Comparison of ENCODE assay signal across 12 cellular contexts in genomic region chr1:200405273-200405672, GRCh38. TPM values are rescaled to one million over a fixed set of nuclear protein-coding genes. Genes with fewer than 3 reads are reported as not detected.
A peak's percentile ranks its signal among the peaks of the same experiment; 100 is the strongest.
DNase-seq lines count a peak whose midpoint lies in the region; ATAC-seq and TF ChIP-seq lines count a peak whose summit lies in the region.
"Had no signal": no experiment of that assay in that cellular context is flagged by ENCODE, and none has a peak within 500 bp of the region (broad histone marks: within the 10 kb centered on the region; RNA-seq: fewer than 3 reads in every experiment).

No MANE protein-coding gene starts in this region.

- ATAC-seq in activated T-cell treated with anti-CD3 and anti-CD28 coated beads, Interleukin-2, amount 50 U/mL, for 72 hours (replicated peaks in 1 of 2): no peak
- no peak for ATAC-seq in RWPE2 (ENCODE audit: low read depth)
- ATAC-seq in HG02678 (IDR thresholded peaks at IDR 0.05; ENCODE audit: unreplicated experiment): no peak
- no peak for ATAC-seq in effector memory CD8-positive, alpha-beta T cell (replicated peaks)
- ATAC-seq in left colon: no peak

- H3K9ac ChIP-seq in rectal smooth muscle tissue (ENCODE audit: low read length): no peak overlapping the region

- H3K36me3 Mint-ChIP-seq in activated T-cell treated with anti-CD3 and anti-CD28 coated beads, Interleukin-2, amount 50 U/mL, for 24 hours (ENCODE audit: low read depth): peaks cover 82% of the 10 kb centered on the region
- peaks cover 14 to 23% of the 10 kb centered on the region in 2 donors for H3K36me3 Mint-ChIP-seq in activated T-cell treated with anti-CD3 and anti-CD28 coated beads, Interleukin-2, amount 50 U/mL, for 72 hours (ENCODE audit: insufficient read depth in 2 of 2)
- H3K36me3 Mint-ChIP-seq in effector memory CD8-positive, alpha-beta T cell (ENCODE audit: insufficient read depth): peaks cover 29% of the 10 kb centered on the region

- H3K27me3 ChIP-seq in RWPE2 (ENCODE audit: insufficient read depth, poor library complexity, severe bottlenecking) (no peaks in the 10 kb centered on the region), rectal smooth muscle tissue (ENCODE audit: control insufficient read depth, insufficient read depth, low read length) (no peaks in the 10 kb centered on the region)

- TF ChIP-seq CTCF in RWPE2 (IDR thresholded peaks at IDR 0.05; ENCODE audit: poor library complexity, severe bottlenecking): no peak

- H3K27ac ChIP-seq in RWPE2 (ENCODE audit: poor library complexity, severe bottlenecking) (peak overlapping the region; percentile 20), rectal smooth muscle tissue (ENCODE audit: low read depth, low read length) (no peak overlapping the region)
- H3K27ac ChIP-seq: coronary artery had no signal

- H3K4me3 ChIP-seq in RWPE2 (ENCODE audit: severe bottlenecking) (no peak overlapping the region), rectal smooth muscle tissue (ENCODE audit: low read length) (peak overlapping the region; percentile 19)
- H3K4me3 ChIP-seq: coronary artery had no signal

- no peaks in the 10 kb centered on the region for H3K9me3 ChIP-seq in RWPE2 (ENCODE audit: severe bottlenecking)

- H3K27me3 Mint-ChIP-seq in activated T-cell treated with anti-CD3 and anti-CD28 coated beads, Interleukin-2, amount 50 U/mL, for 24 hours: no peaks in the 10 kb centered on the region
- H3K27me3 Mint-ChIP-seq in activated T-cell treated with anti-CD3 and anti-CD28 coated beads, Interleukin-2, amount 50 U/mL, for 72 hours (ENCODE audit: low read depth): no peaks in the 10 kb centered on the region
- H3K27me3 Mint-ChIP-seq in effector memory CD8-positive, alpha-beta T cell: no peaks in the 10 kb centered on the region

- intact Hi-C loops in left colon (cut with DNase I, micrococcal nuclease): no loop called here

- no peak overlapping the region for H3K27ac Mint-ChIP-seq in activated T-cell treated with anti-CD3 and anti-CD28 coated beads, Interleukin-2, amount 50 U/mL, for 24 hours
- no peak overlapping the region for H3K27ac Mint-ChIP-seq in activated T-cell treated with anti-CD3 and anti-CD28 coated beads, Interleukin-2, amount 50 U/mL, for 72 hours
- H3K27ac Mint-ChIP-seq in effector memory CD8-positive, alpha-beta T cell: no peak overlapping the region

- DNase-seq in activated T-cell treated with anti-CD3 and anti-CD28 coated beads, Interleukin-2, amount 50 U/mL, for 24 hours: no peak
- no peak for DNase-seq in activated T-cell treated with anti-CD3 and anti-CD28 coated beads, Interleukin-2, amount 50 U/mL, for 72 hours
- no peak for DNase-seq in RWPE2 (ENCODE audit: low spot score)
- peak; percentile 58 for DNase-seq in fibroblast of gingiva (ENCODE audit: low read depth)
- DNase-seq in effector memory CD8-positive, alpha-beta T cell: no peak
- DNase-seq in left colon: no peak
- DNase-seq: activated T-cell treated with anti-CD3 and anti-CD28 coated beads for 4 hours, hippocampal formation, NCI-H2029 had no signal

- peaks cover 89% of the 10 kb centered on the region for H3K36me3 ChIP-seq in RWPE2 (ENCODE audit: low read depth)
- H3K36me3 ChIP-seq in rectal smooth muscle tissue (ENCODE audit: control insufficient read depth, insufficient read depth, low read length): no peaks in the 10 kb centered on the region

- H3K4me1 ChIP-seq in RWPE2 (ENCODE audit: insufficient read depth, poor library complexity, severe bottlenecking): peaks cover 56% of the 10 kb centered on the region
- H3K4me1 ChIP-seq in rectal smooth muscle tissue (ENCODE audit: control insufficient read depth, insufficient read depth, low read length): peaks cover 20% of the 10 kb centered on the region

- H3K4me3 Mint-ChIP-seq in activated T-cell treated with anti-CD3 and anti-CD28 coated beads, Interleukin-2, amount 50 U/mL, for 24 hours: peak overlapping the region; percentile 54
- peak overlapping the region in 1 of 2 donors; percentile 69 for H3K4me3 Mint-ChIP-seq in activated T-cell treated with anti-CD3 and anti-CD28 coated beads, Interleukin-2, amount 50 U/mL, for 72 hours
- peak overlapping the region in 1 of 2 donors; percentile 48 for H3K4me3 Mint-ChIP-seq in effector memory CD8-positive, alpha-beta T cell

- no peaks in the 10 kb centered on the region for H3K9me3 Mint-ChIP-seq in activated T-cell treated with anti-CD3 and anti-CD28 coated beads, Interleukin-2, amount 50 U/mL, for 24 hours
- no peaks in the 10 kb centered on the region for H3K9me3 Mint-ChIP-seq in activated T-cell treated with anti-CD3 and anti-CD28 coated beads, Interleukin-2, amount 50 U/mL, for 72 hours
- no peaks in the 10 kb centered on the region for H3K9me3 Mint-ChIP-seq in effector memory CD8-positive, alpha-beta T cell

- H3K4me1 Mint-ChIP-seq in activated T-cell treated with anti-CD3 and anti-CD28 coated beads, Interleukin-2, amount 50 U/mL, for 24 hours (ENCODE audit: low read depth): peaks cover 72% of the 10 kb centered on the region
- peaks cover 50% of the 10 kb centered on the region for H3K4me1 Mint-ChIP-seq in activated T-cell treated with anti-CD3 and anti-CD28 coated beads, Interleukin-2, amount 50 U/mL, for 72 hours (ENCODE audit: low read depth)
- H3K4me1 Mint-ChIP-seq in effector memory CD8-positive, alpha-beta T cell (ENCODE audit: low read depth in 2 of 2): peaks cover 40 to 56% of the 10 kb centered on the region in 2 donors

RNA-seq across cellular contexts. Expression of gene ZNF281, which starts 4.6 kb away (rescaled TPM):
- total RNA-seq in activated T-cell treated with anti-CD3 and anti-CD28 coated beads, Interleukin-2, amount 50 U/mL, for 72 hours: 10 to 100 TPM; 14.4 to 15.6 TPM
- 1 to 10 TPM; 6.8 to 9.2 TPM for total RNA-seq in left colon
